8 cellular contexts compared by ENCODE assay signal in the genomic region with DNA sequence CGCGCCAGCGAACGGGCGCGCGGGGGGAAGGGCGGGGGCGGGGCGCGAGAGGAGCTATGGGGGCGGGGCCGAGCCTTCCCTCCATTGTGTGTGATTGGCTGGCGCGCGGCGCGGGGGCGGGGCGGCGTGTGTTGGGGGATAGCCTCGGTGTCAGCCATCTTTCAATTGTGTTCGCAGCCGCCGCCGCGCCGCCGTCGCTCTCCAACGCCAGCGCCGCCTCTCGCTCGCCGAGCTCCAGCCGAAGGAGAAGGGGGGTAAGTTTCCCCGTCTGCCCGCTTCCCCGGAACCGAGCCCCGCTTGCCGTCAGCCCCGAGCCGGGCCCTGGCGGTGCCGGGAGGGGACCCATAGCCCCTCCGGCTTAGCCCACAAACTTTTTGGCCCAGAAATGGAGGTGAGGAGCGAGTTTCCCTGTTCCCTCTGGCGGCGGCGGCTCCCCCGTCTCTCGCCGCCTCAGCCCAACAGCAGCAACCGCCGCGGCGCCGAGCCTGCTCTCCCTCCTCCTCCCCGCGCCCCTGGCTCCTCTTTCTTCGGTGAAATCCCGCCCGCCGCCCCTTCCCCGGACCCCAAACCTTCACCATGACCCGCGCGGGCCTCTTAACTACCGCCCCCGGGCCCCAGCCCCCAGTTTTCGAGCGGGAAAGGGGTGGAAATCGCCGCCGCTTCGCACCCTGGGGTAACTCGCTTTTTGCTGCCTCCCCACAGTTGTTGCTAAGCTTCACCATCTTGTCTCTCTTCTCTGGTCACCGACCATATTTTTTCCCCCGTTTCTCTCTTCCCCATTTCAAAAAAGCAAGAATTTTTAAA. TPM values are rescaled to one million over a fixed set of nuclear protein-coding genes. Genes with fewer than 3 reads are reported as not detected.
A peak's percentile ranks its signal among the peaks of the same experiment; 100 is the strongest.
DNase-seq lines count a peak whose midpoint lies in the region; ATAC-seq and FAIRE-seq lines count a peak whose summit lies in the region.

A gene (plus strand): TSS at position 159 of the 804 bp plus-strand sequence. CDS start 1,636 bp downstream, outside the sequence.

- peak within 1 kb of the TSS; percentile 98 for H3K27ac Mint-ChIP-seq in T-helper 17 cell

- peaks cover 36% of the 10 kb centered on the region for H3K4me1 Mint-ChIP-seq in T-helper 17 cell

- peak within 1 kb of the TSS; percentile 98 for H3K4me3 Mint-ChIP-seq in T-helper 17 cell

- H3K36me3 Mint-ChIP-seq in T-helper 17 cell (ENCODE audit: low read depth), result peaks cover 7% of the 10 kb centered on the region

- no peaks in the 10 kb centered on the region for H3K27me3 Mint-ChIP-seq in T-helper 17 cell

- intact Hi-C loops in left ventricle myocardium superior (cut with micrococcal nuclease), result no loop called here

- no peak for FAIRE-seq in urothelium cell line (lab: Jason Lieb, UNC)

- ATAC-seq in GM18499 (IDR thresholded peaks at IDR 0.05; ENCODE audit: insufficient read depth, unreplicated experiment) (peak; percentile 27), HG02938 (IDR thresholded peaks at IDR 0.05; ENCODE audit: unreplicated experiment) (peak; percentile 64), T-helper 17 cell (peak; percentile 84), left ventricle myocardium superior (peak; percentile 91)

- no peaks in the 10 kb centered on the region for H3K9me3 ChIP-seq in T-helper 17 cell (ENCODE audit: control insufficient read depth, low read length, poor library complexity, severe bottlenecking)

- DNase-seq in NCI-H187 (lab: John Stamatoyannopoulos, UW), result peak; percentile 68 to 92
- DNase-seq in T-helper 17 cell, result peak; percentile 97 to 98 (median 97)
- DNase-seq in amygdala (lab: John Stamatoyannopoulos, UW), result peak; percentile 78 to 98 (median 94)
- DNase-seq in left ventricle myocardium superior, result peak; percentile 100
- peak; percentile 79 for DNase-seq in pulmonary artery endothelial cell (ENCODE audit: low read depth, low spot score)
- peak; percentile 96 for DNase-seq in urothelium cell line (ENCODE audit: low spot score)

RNA-seq across cellular contexts. Expression of the gene that starts here (rescaled TPM):
- total RNA-seq in T-helper 17 cell (100 to 1,000 TPM; 318 to 496 TPM), left ventricle myocardium superior (345 TPM), pulmonary artery endothelial cell (184 and 188 TPM in 2 replicates)

Comparison
In these comparisons a context has a peak if more than half of its experiments do, and no peak if none do; other contexts are left out.
1. Peak in every context shown above with its lines: DNase-seq and ATAC-seq.
2. ATAC-seq: peak in every context shown above with its lines; median percentile 91 in left ventricle myocardium superior; 84 in T-helper 17 cell; 64 in HG02938; 27 in GM18499.